ENCODE assay signal across 8 cellular contexts in genomic region chr21:33479679-33480480, GRCh38. TPM values are rescaled to one million over a fixed set of nuclear protein-coding genes. Genes with fewer than 3 reads are reported as not detected.
A peak's percentile ranks its signal among the peaks of the same experiment; 100 is the strongest.
DNase-seq lines count a peak whose midpoint lies in the region; ATAC-seq and TF ChIP-seq lines count a peak whose summit lies in the region.

Gene TMEM50B (minus strand): TSS chr21:33479974. CDS start chr21:33468885, 11,089 bp downstream.

- H3K27me3 ChIP-seq in GM06990 (replicated peaks; ENCODE audit: control insufficient read depth, insufficient read depth, low read length) (no peaks in the 10 kb centered on the region), gastroesophageal sphincter (no peaks in the 10 kb centered on the region), suprapubic skin (no peaks in the 10 kb centered on the region)

- CTCF ChIA-PET in activated naive CD4-positive, alpha-beta T cell treated with anti-CD3 and anti-CD28 coated beads for 36 hours (lab: Charles Lee), result interaction anchor here (0.5 to 2.6 kb wide), 11 partner anchors 11 to 755 kb away, joined by 3 to 11 read pairs (median 4); partner anchors contain the start of genes DNAJC28 and DONSON

- in situ Hi-C loops in SK-MEL-5 (cut with HindIII; ENCODE audit: low pct_unique_long_range_greater_than_20kb, low sequenced_read_pairs), result no loop called here

- peak within 1 kb of the TSS; percentile 89 for H3K4me3 Mint-ChIP-seq in activated naive CD4-positive, alpha-beta T cell treated with anti-CD3 and anti-CD28 coated beads for 36 hours

- no peaks in the 10 kb centered on the region for H3K9me3 ChIP-seq in gastroesophageal sphincter
- H3K9me3 ChIP-seq in suprapubic skin, result no peaks in the 10 kb centered on the region

- TF ChIP-seq POLR2A in gastroesophageal sphincter (IDR thresholded peaks at IDR 0.05) (peak; percentile 95 to 96), suprapubic skin (IDR thresholded peaks at IDR 0.05) (peak; percentile 86 to 87)

- H3K4me1 ChIP-seq in gastroesophageal sphincter (peaks cover 0 to 27% (median 4%) of the 10 kb centered on the region in 3 donors), suprapubic skin (peaks cover 19% of the 10 kb centered on the region)

- H3K27me3 Mint-ChIP-seq in activated naive CD4-positive, alpha-beta T cell treated with anti-CD3 and anti-CD28 coated beads for 36 hours (ENCODE audit: low read depth), result no peaks in the 10 kb centered on the region

- peak; percentile 97 for ATAC-seq in gastroesophageal sphincter

- WGBS in gastroesophageal sphincter (ENCODE audit: low coverage in 1 of 2), 2 donors, result 0% methylated on average over 4 to 11 of the region's 93 CpGs
- WGBS in suprapubic skin, result under 1% methylated on average over 19 of the region's 93 CpGs

- TF ChIP-seq CTCF in GM06990 (IDR thresholded peaks at IDR 0.05; ENCODE audit: insufficient read depth, low read length, poor library complexity, severe bottlenecking) (peak; percentile 53), HFF-Myc (IDR thresholded peaks at IDR 0.05; ENCODE audit: low read depth, low read length, missing control alignments) (peak; percentile 31), gastroesophageal sphincter (IDR thresholded peaks at IDR 0.05) (peak in 3 of 4 experiments; percentile 67 to 80 (median 76)), suprapubic skin (IDR thresholded peaks at IDR 0.05) (peak; percentile 47 to 56)

- peaks cover 15% of the 10 kb centered on the region for H3K4me1 Mint-ChIP-seq in activated naive CD4-positive, alpha-beta T cell treated with anti-CD3 and anti-CD28 coated beads for 36 hours (ENCODE audit: low read depth)

- no peaks in the 10 kb centered on the region for H3K36me3 Mint-ChIP-seq in activated naive CD4-positive, alpha-beta T cell treated with anti-CD3 and anti-CD28 coated beads for 36 hours (ENCODE audit: low read depth)

- no peaks in the 10 kb centered on the region for H3K36me3 ChIP-seq in GM06990 (ENCODE audit: control insufficient read depth, insufficient read depth, low read length)
- no peaks in the 10 kb centered on the region for H3K36me3 ChIP-seq in gastroesophageal sphincter
- H3K36me3 ChIP-seq in suprapubic skin, result no peaks in the 10 kb centered on the region

- DNase-seq in GM06990 (ENCODE audit: extremely low read depth, insufficient read length) (peak; percentile 98), HFF-Myc (ENCODE audit: extremely low read depth, low read depth) (peak; percentile 74), MV-4-11 (lab: John Stamatoyannopoulos, UW) (peak; percentile 96), SK-MEL-5 (ENCODE audit: low read depth, low spot score) (peak; percentile 93), nucleus accumbens (lab: John Stamatoyannopoulos, UW) (peak; percentile 75 to 99 (median 96)), suprapubic skin (ENCODE audit: low spot score in 2 of 2) (peak; percentile 96 to 98)
- DNase-seq in activated naive CD4-positive, alpha-beta T cell treated with anti-CD3 and anti-CD28 coated beads for 36 hours, result peak; percentile 96

- H3K27ac Mint-ChIP-seq in activated naive CD4-positive, alpha-beta T cell treated with anti-CD3 and anti-CD28 coated beads for 36 hours, result peak within 1 kb of the TSS; percentile 68

- no peaks in the 10 kb centered on the region for H3K9me3 Mint-ChIP-seq in activated naive CD4-positive, alpha-beta T cell treated with anti-CD3 and anti-CD28 coated beads for 36 hours

- peak within 1 kb of the TSS; percentile 86 for H3K4me3 ChIP-seq in GM06990 (replicated peaks; ENCODE audit: low read depth, low read length)
- H3K4me3 ChIP-seq in HFF-Myc (replicated peaks; ENCODE audit: low read depth, low read length), result peak within 1 kb of the TSS; percentile 89
- peak within 1 kb of the TSS; percentile 60 to 99 for H3K4me3 ChIP-seq in gastroesophageal sphincter
- peak within 1 kb of the TSS; percentile 88 for H3K4me3 ChIP-seq in suprapubic skin

- intact Hi-C loops in activated naive CD4-positive, alpha-beta T cell treated with anti-CD3 and anti-CD28 coated beads for 36 hours (cut with micrococcal nuclease), result loop anchor here (1.0 to 5.0 kb wide), 7 partner anchors 11 to 708 kb away; partner anchors contain the start of genes CRYZL1, DNAJC28, DONSON and GART

- H3K27ac ChIP-seq in gastroesophageal sphincter (peak within 1 kb of the TSS; percentile 85 to 100 (median 96)), suprapubic skin (peak within 1 kb of the TSS; percentile 99)

- TF ChIP-seq EP300 in gastroesophageal sphincter (IDR thresholded peaks at IDR 0.05), result no peak
- TF ChIP-seq EP300 in suprapubic skin (IDR thresholded peaks at IDR 0.05), result no peak

RNA-seq across cellular contexts. Expression of gene TMEM50B, which starts in this region (rescaled TPM):
- 32.1 and 32.7 TPM in 2 replicates for total RNA-seq in SK-MEL-5 (2014; rRNA removed; shearing (Covaris generic))
- 22.3 and 23.5 TPM in 2 replicates for polyA plus RNA-seq in SK-MEL-5 (2015; cell fraction: cytosol; rRNA removed)
- polyA plus RNA-seq in SK-MEL-5 (2015; cell fraction: nucleus; rRNA removed), result 88.0 and 96.5 TPM in 2 replicates
- total RNA-seq in activated naive CD4-positive, alpha-beta T cell treated with anti-CD3 and anti-CD28 coated beads for 36 hours, result 10 to 100 TPM; 17.8 to 18.2 TPM
- total RNA-seq in gastroesophageal sphincter, result 100 to 1,000 TPM in 1 of 4 donors, 10 to 100 TPM in 3; 56.4 to 175 (median 90.0) TPM
- total RNA-seq in suprapubic skin, result 100 to 1,000 TPM in 1 of 4 donors, 10 to 100 TPM in 3; 33.1 to 151 (median 59.8) TPM

Comparison
In these comparisons a context has a peak if more than half of its experiments do, and no peak if none do; other contexts are left out.
1. Peak in every context shown above with its lines: DNase-seq, ATAC-seq, H3K4me3 ChIP-seq and H3K27ac ChIP-seq.